Comparison of ENCODE assay signal across 23 cellular contexts in the genomic region with DNA sequence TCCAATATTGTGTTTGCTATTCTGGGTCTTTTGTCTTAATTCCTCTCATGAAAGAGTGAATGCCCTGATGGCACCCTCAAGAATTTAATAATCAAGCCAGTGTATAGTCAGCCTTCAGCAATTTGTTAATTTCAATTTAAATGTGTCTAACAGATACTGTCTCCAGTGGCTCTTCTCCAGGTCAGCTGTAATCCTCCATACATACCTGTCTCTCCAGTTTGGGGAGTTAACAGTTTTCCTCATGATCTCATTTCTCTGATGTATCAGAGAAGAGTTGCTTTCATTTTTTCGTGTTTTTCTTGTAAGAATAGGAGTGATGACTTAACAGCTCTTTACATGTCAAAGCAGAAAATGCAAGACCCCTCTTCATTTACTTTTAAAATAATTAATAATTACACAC.
DNase-seq lines count a peak whose midpoint lies in the region; ATAC-seq, FAIRE-seq and TF ChIP-seq lines count a peak whose summit lies in the region.
"Had no signal": no experiment of that assay in that cellular context is flagged by ENCODE, and none has a peak within 500 bp of the region (broad histone marks: within the 10 kb centered on the region; RNA-seq: fewer than 3 reads in every experiment).

No MANE protein-coding gene starts in this region.

- H3K27ac Mint-ChIP-seq in GM23338 = peak overlapping the region; percentile 22
- H3K27ac Mint-ChIP-seq: B cell; CD4-positive, alpha-beta T cell; CD8-positive, alpha-beta T cell had no signal

- no peaks in the 10 kb centered on the region for H3F3A ChIP-seq in GM23338 (replicated peaks; ENCODE audit: low read depth)

- H3K36me3 ChIP-seq in GM23338 (ENCODE audit: insufficient read depth) (no peaks in the 10 kb centered on the region), bronchial epithelial cell (ENCODE audit: control insufficient read depth, insufficient read depth, low read length) (no peaks in the 10 kb centered on the region)
- H3K36me3 ChIP-seq: BLaER1 treated with 17β-estradiol and CSF1 and Interleukin-3, amounts not matched to agents 10 nM and 100 nM had no signal

- H3K4me2 ChIP-seq in GM23338 = no peak overlapping the region
- H3K4me2 ChIP-seq: A549; BLaER1 treated with 17β-estradiol and CSF1 and Interleukin-3, amounts not matched to agents 10 nM and 100 nM had no signal

- H3K27me3 ChIP-seq in GM23338 (ENCODE audit: insufficient read depth) = no peaks in the 10 kb centered on the region
- no peaks in the 10 kb centered on the region for H3K27me3 ChIP-seq in bronchial epithelial cell (ENCODE audit: control insufficient read depth, insufficient read depth, low read length)
- H3K27me3 ChIP-seq: BLaER1 treated with 17β-estradiol and CSF1 and Interleukin-3, amounts not matched to agents 10 nM and 100 nM had no signal

- no peaks in the 10 kb centered on the region for H3K79me2 ChIP-seq in GM23338 (replicated peaks; ENCODE audit: insufficient read depth)

- TF ChIP-seq CTCF in GM23338 (conservative IDR thresholded peaks at IDR 0.05; ENCODE audit: low read depth in 2 of 2) (no peak), bronchial epithelial cell (IDR thresholded peaks at IDR 0.05; ENCODE audit: insufficient read depth, low read length, severe bottlenecking) (no peak)

- DNase-seq in GM23338 (ENCODE audit: low spot score) (no peak), bronchial epithelial cell (ENCODE audit: low read depth) (peak; percentile 38), DMS153 (lab: John Stamatoyannopoulos, UW) (no peak)
- DNase-seq: AML-193; Caco-2; Calu3; CD4-positive, alpha-beta T cell; CD8-positive, alpha-beta T cell; DMS53; DMS79; DND-41; EL; GDM1 had no signal

- FAIRE-seq in bronchial epithelial cell (lab: Jason Lieb, UNC) = no peak
- FAIRE-seq: A549, D721Med, GM12878, GM12892 had no signal

- no peak overlapping the region for H3K27ac ChIP-seq in GM23338 (ENCODE audit: low read depth)
- H3K27ac ChIP-seq: 22Rv1; A549; BLaER1 treated with 17β-estradiol and CSF1 and Interleukin-3, amounts not matched to agents 10 nM and 100 nM; C4-2B had no signal

- H3K9me3 Mint-ChIP-seq in GM23338 = no peaks in the 10 kb centered on the region
- H3K9me3 Mint-ChIP-seq: CD8-positive, alpha-beta T cell had no signal

- peaks cover 27% of the 10 kb centered on the region for H3K4me1 Mint-ChIP-seq in GM23338
- H3K4me1 Mint-ChIP-seq: B cell had no signal

- peaks cover 5% of the 10 kb centered on the region; the same call in 2 of the 3 replicates for H3K36me3 Mint-ChIP-seq in GM23338 (ENCODE audit: low read depth)
- H3K36me3 Mint-ChIP-seq: CD8-positive, alpha-beta T cell had no signal

- H4K20me1 ChIP-seq in GM23338 (replicated peaks; ENCODE audit: insufficient read depth) = no peaks in the 10 kb centered on the region
- H4K20me1 ChIP-seq: BLaER1 treated with 17β-estradiol and CSF1 and Interleukin-3, amounts not matched to agents 10 nM and 100 nM had no signal

- no peak overlapping the region for H2AFZ ChIP-seq in GM23338

- peaks cover 22% of the 10 kb centered on the region for H3K4me1 ChIP-seq in GM23338 (ENCODE audit: insufficient read depth)
- H3K4me1 ChIP-seq: A549; BLaER1 treated with 17β-estradiol and CSF1 and Interleukin-3, amounts not matched to agents 10 nM and 100 nM; Caco-2 had no signal

- H3K27me3 Mint-ChIP-seq in GM23338 (ENCODE audit: insufficient read depth, low read depth, poor library complexity) = peaks cover 3% of the 10 kb centered on the region
- H3K27me3 Mint-ChIP-seq: B cell; CD4-positive, alpha-beta T cell had no signal

- no peaks in the 10 kb centered on the region for H3K9me2 ChIP-seq in GM23338 (ENCODE audit: insufficient read depth)

- H3K4me3 ChIP-seq in GM23338 (no peak overlapping the region), bronchial epithelial cell (ENCODE audit: low read depth, low read length) (no peak overlapping the region)
- H3K4me3 ChIP-seq: A549; BLaER1 treated with 17β-estradiol and CSF1 and Interleukin-3, amounts not matched to agents 10 nM and 100 nM; GM12878 had no signal

- no peak for ATAC-seq in GM23338
- peak; percentile 62 for ATAC-seq in esophagus mucosa
- ATAC-seq in GM18498 (IDR thresholded peaks at IDR 0.05; ENCODE audit: unreplicated experiment) = no peak
- ATAC-seq: A549; CD8-positive, alpha-beta T cell; GM12878 had no signal

- H3K4me3 Mint-ChIP-seq in GM23338 = no peak overlapping the region
- H3K4me3 Mint-ChIP-seq: B cell; CD4-positive, alpha-beta T cell; CD8-positive, alpha-beta T cell had no signal

TF ChIP-seq in GM23338, 12 proteins besides CTCF, POLR2A, EP300 and RAD21:
- TF ChIP-seq CREB1 (CRISPR knock-in tag; IDR thresholded peaks at IDR 0.05; ENCODE audit: low read depth) (no peak), JUNB (IDR thresholded peaks at IDR 0.05; ENCODE audit: unreplicated experiment) (no peak), ZNF331 (CRISPR knock-in tag; IDR thresholded peaks at IDR 0.05; ENCODE audit: low read depth) (no peak), NANOG (IDR thresholded peaks at IDR 0.05; ENCODE audit: borderline replicate concordance) (no peak)
